Comparison of ENCODE assay signal across 15 cellular contexts in the genomic region with DNA sequence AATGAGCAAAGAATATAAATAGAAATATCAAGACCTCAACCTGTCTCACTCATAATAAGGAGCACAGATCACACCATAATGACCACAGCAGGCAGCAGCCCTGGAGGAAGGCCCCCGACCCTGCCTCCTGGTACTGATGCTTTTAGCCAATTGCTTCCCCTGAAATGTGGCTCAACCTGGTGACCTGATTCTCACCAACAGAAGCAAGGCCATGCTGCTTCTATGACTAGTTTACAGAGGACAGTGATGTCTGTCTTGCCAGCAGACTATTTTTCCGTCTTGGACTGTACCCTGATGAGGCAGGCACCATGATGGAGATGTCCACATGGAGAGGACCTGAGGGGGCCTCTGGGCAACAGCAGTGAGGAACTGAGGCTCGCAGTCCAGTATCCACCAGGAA. TPM values are rescaled to one million over a fixed set of nuclear protein-coding genes. Genes with fewer than 3 reads are reported as not detected.
DNase-seq lines count a peak whose midpoint lies in the region; ATAC-seq and TF ChIP-seq lines count a peak whose summit lies in the region.
"Had no signal": no experiment of that assay in that cellular context is flagged by ENCODE, and none has a peak within 500 bp of the region (broad histone marks: within the 10 kb centered on the region; RNA-seq: fewer than 3 reads in every experiment).

No MANE protein-coding gene starts in this region.

- no peak overlapping the region for H3K9ac ChIP-seq in endodermal cell (ENCODE audit: extremely low read depth, low read length, poor library complexity, severe bottlenecking)
- H3K9ac ChIP-seq: BLaER1 treated with 17β-estradiol and CSF1 and Interleukin-3, amounts not matched to agents 10 nM and 100 nM had no signal

- no peak for TF ChIP-seq CTCF in endodermal cell (conservative IDR thresholded peaks at IDR 0.05)

- DNase-seq in G401 (ENCODE audit: low spot score) (peak; percentile 39), T-helper 17 cell (no peak), endodermal cell (no peak), NCI-H446 treated with DMSO at 0.1 percent for 48 hours (lab: John Stamatoyannopoulos, UW) (no peak)
- DNase-seq: CD4-positive, CD25-positive, alpha-beta regulatory T cell; CD8-positive, alpha-beta memory T cell; COR-L47; GOT3; H7; KBM-7 had no signal

- peaks cover 2% of the 10 kb centered on the region for H3K36me3 Mint-ChIP-seq in T-helper 17 cell (ENCODE audit: low read depth)
- H3K36me3 Mint-ChIP-seq in endodermal cell (ENCODE audit: low read depth), result peaks cover 31% of the 10 kb centered on the region

- H3K27me3 ChIP-seq in endodermal cell (ENCODE audit: control insufficient read depth, insufficient read depth, low read length, poor library complexity, severe bottlenecking), result no peaks in the 10 kb centered on the region
- H3K27me3 ChIP-seq: BLaER1 treated with 17β-estradiol and CSF1 and Interleukin-3, amounts not matched to agents 10 nM and 100 nM had no signal

- peaks cover 23% of the 10 kb centered on the region for H3K36me3 ChIP-seq in endodermal cell (ENCODE audit: control insufficient read depth, insufficient read depth, low read length)

- in situ Hi-C loops in G401 (cut with HindIII; ENCODE audit: low sequenced_read_pairs), result no loop called here

- ATAC-seq in T-helper 17 cell (no peak), GM18502 (IDR thresholded peaks at IDR 0.05; ENCODE audit: poor library complexity, unreplicated experiment) (no peak), HG03097 (IDR thresholded peaks at IDR 0.05; ENCODE audit: low FRiP score, unreplicated experiment) (no peak)

- H3K9me3 Mint-ChIP-seq in endodermal cell, result peaks cover 30% of the 10 kb centered on the region
- H3K9me3 Mint-ChIP-seq: CD8-positive, alpha-beta memory T cell; IgD-negative memory B cell had no signal

- H3K4me1 ChIP-seq in endodermal cell (ENCODE audit: control insufficient read depth, insufficient read depth, low read length), result peaks cover 17% of the 10 kb centered on the region

- H3K4me1 Mint-ChIP-seq in T-helper 17 cell (peaks cover 34% of the 10 kb centered on the region), endodermal cell (peaks cover 20% of the 10 kb centered on the region)

- 88 to 90% methylated on average over 2 to 3 of the region's 3 CpGs for WGBS in endodermal cell (ENCODE audit: insufficient coverage in 1 of 2, insufficient read length in 1 of 2), 2 experiments

- H3K4me3 Mint-ChIP-seq in T-helper 17 cell (no peak overlapping the region), endodermal cell (peak overlapping the region; percentile 21)
- H3K4me3 Mint-ChIP-seq: B cell; CD4-positive, CD25-positive, alpha-beta regulatory T cell; CD8-positive, alpha-beta memory T cell; IgD-negative memory B cell had no signal

- peak overlapping the region; percentile 46 for H3K4me3 ChIP-seq in endodermal cell (ENCODE audit: low read length)
- H3K4me3 ChIP-seq: BLaER1 treated with 17β-estradiol and CSF1 and Interleukin-3, amounts not matched to agents 10 nM and 100 nM had no signal

- H3K9me3 ChIP-seq in T-helper 17 cell (ENCODE audit: control insufficient read depth, low read length, poor library complexity, severe bottlenecking) (no peaks in the 10 kb centered on the region), endodermal cell (ENCODE audit: control insufficient read depth, low read length) (peaks cover 23% of the 10 kb centered on the region)

- H3K27me3 Mint-ChIP-seq in T-helper 17 cell, result no peaks in the 10 kb centered on the region
- peaks cover 18% of the 10 kb centered on the region for H3K27me3 Mint-ChIP-seq in endodermal cell (ENCODE audit: insufficient read depth)
- H3K27me3 Mint-ChIP-seq: B cell; CD4-positive, CD25-positive, alpha-beta regulatory T cell; CD8-positive, alpha-beta memory T cell; IgD-negative memory B cell had no signal

- no peak overlapping the region for H3K27ac ChIP-seq in endodermal cell (ENCODE audit: low read depth, low read length)
- H3K27ac ChIP-seq: BLaER1 treated with 17β-estradiol and CSF1 and Interleukin-3, amounts not matched to agents 10 nM and 100 nM had no signal

- H3K27ac Mint-ChIP-seq in T-helper 17 cell, result peak overlapping the region; percentile 65
- no peak overlapping the region for H3K27ac Mint-ChIP-seq in endodermal cell
- H3K27ac Mint-ChIP-seq: B cell had no signal

RNA-seq across cellular contexts. Expression of gene SLC41A3, which starts 18.0 kb away (rescaled TPM):
- 28.9 and 42.9 TPM in 2 replicates for total RNA-seq in G401 (2014; rRNA removed; shearing (Covaris generic))
- total RNA-seq in T-helper 17 cell, result 10 to 100 TPM; 34.3 to 34.7 TPM
- 10 to 100 TPM; 46.8 to 50.4 TPM for total RNA-seq in endodermal cell
- polyA plus RNA-seq in endodermal cell (2013, experiment 1 of 2), result 48.2 TPM
- 42.7 TPM for polyA plus RNA-seq in endodermal cell (2013, experiment 2 of 2)
